ENCODE assay signal across 8 cellular contexts in genomic region chr12:93572712-93573551, GRCh38. TPM values are rescaled to one million over a fixed set of nuclear protein-coding genes. Genes with fewer than 3 reads are reported as not detected.
DNase-seq lines count a peak whose midpoint lies in the region; ATAC-seq and TF ChIP-seq lines count a peak whose summit lies in the region.

No MANE protein-coding gene starts in this region.

- no peaks in the 10 kb centered on the region for H3K9me3 ChIP-seq in T-helper 17 cell (ENCODE audit: control insufficient read depth, low read length, poor library complexity, severe bottlenecking)
- no peaks in the 10 kb centered on the region for H3K9me3 ChIP-seq in ectodermal cell (ENCODE audit: control insufficient read depth, low read length)
- no peaks in the 10 kb centered on the region for H3K9me3 ChIP-seq in mesenchymal stem cell (ENCODE audit: control insufficient read depth, low read length)
- no peaks in the 10 kb centered on the region for H3K9me3 ChIP-seq in testis

- 1% methylated on average over 75 of the region's 75 CpGs for whole genome bisulfite sequencing in ectodermal cell, 2 experiments
- 1% methylated on average over 75 of the region's 75 CpGs for WGBS in mesenchymal stem cell
- 1 to 4% methylated on average over 29 to 71 of the region's 75 CpGs for WGBS in testis, 2 donors

- no peak overlapping the region for H2BK15ac ChIP-seq in mesenchymal stem cell (ENCODE audit: low read depth, poor library complexity, severe bottlenecking)

- no peak overlapping the region for H2AFZ ChIP-seq in mesenchymal stem cell (ENCODE audit: low read depth, low read length)

- H3K27me3 ChIP-seq in GM06990 (replicated peaks; ENCODE audit: control insufficient read depth, insufficient read depth, low read length) = peaks cover 4% of the 10 kb centered on the region
- peaks cover 70% of the 10 kb centered on the region for H3K27me3 ChIP-seq in ectodermal cell (ENCODE audit: control insufficient read depth, insufficient read depth, low read length, poor library complexity, severe bottlenecking)
- peaks cover 0 to 13% of the 10 kb centered on the region in 2 experiments for H3K27me3 ChIP-seq in mesenchymal stem cell (ENCODE audit: control insufficient read depth in 1 of 2, insufficient read depth in 1 of 2, low read length in 2 of 2)
- no peaks in the 10 kb centered on the region for H3K27me3 ChIP-seq in testis

- no peak overlapping the region for H2AK5ac ChIP-seq in mesenchymal stem cell (ENCODE audit: low read length, severe bottlenecking)

- H3K36me3 ChIP-seq in GM06990 (ENCODE audit: control insufficient read depth, insufficient read depth, low read length) (no peaks in the 10 kb centered on the region), ectodermal cell (ENCODE audit: control insufficient read depth, insufficient read depth, low read length) (no peaks in the 10 kb centered on the region), mesenchymal stem cell (ENCODE audit: control insufficient read depth in 1 of 2, insufficient read depth in 2 of 2, low read depth in 1 of 2, low read length in 2 of 2) (peaks cover 0 to 11% of the 10 kb centered on the region in 2 experiments), testis (ENCODE audit: low read depth, missing control alignments) (no peaks in the 10 kb centered on the region)

- no peak overlapping the region for H3K4ac ChIP-seq in mesenchymal stem cell (ENCODE audit: low read depth in 1 of 2, low read length in 2 of 2)

- peaks cover 41% of the 10 kb centered on the region for H3K4me1 Mint-ChIP-seq in T-helper 17 cell

- H3K4me3 Mint-ChIP-seq in T-helper 17 cell = peak overlapping the region; percentile 97

- peak overlapping the region; percentile 81 for H3K4me2 ChIP-seq in mesenchymal stem cell (ENCODE audit: low read length, poor library complexity, severe bottlenecking)

- H3K27ac ChIP-seq in ectodermal cell (ENCODE audit: insufficient read depth, low read depth, low read length, poor library complexity, severe bottlenecking) (no peak overlapping the region), mesenchymal stem cell (ENCODE audit: low read length, poor library complexity, severe bottlenecking) (no peak overlapping the region), testis (peak overlapping the region; percentile 92 to 96)

- H3K27me3 Mint-ChIP-seq in T-helper 17 cell = no peaks in the 10 kb centered on the region

- peaks cover 20% of the 10 kb centered on the region for H3K4me1 ChIP-seq in ectodermal cell (ENCODE audit: control insufficient read depth, insufficient read depth, low read length)
- H3K4me1 ChIP-seq in mesenchymal stem cell (ENCODE audit: control insufficient read depth, insufficient read depth, low read depth, low read length) = peaks cover 32% of the 10 kb centered on the region
- H3K4me1 ChIP-seq in testis = no peaks in the 10 kb centered on the region

- intact Hi-C loops in testis (cut with DNase I; ENCODE audit: low total_unique reads) = loop anchor here (5.0 to 10.0 kb wide), 2 partner anchors 112 to 169 kb away; no protein-coding TSS in a partner anchor

- DNase-seq in GM06990 (ENCODE audit: extremely low read depth, insufficient read length) (peak; percentile 33), T-helper 17 cell (peak in 2 of 3 donors; percentile 12 to 21), mesenchymal stem cell (peak; percentile 51), testis (peak; percentile 43), cortex of kidney (lab: John Stamatoyannopoulos, UW) (no peak)

- no peak for TF ChIP-seq CTCF in GM06990 (IDR thresholded peaks at IDR 0.05; ENCODE audit: insufficient read depth, low read length, poor library complexity, severe bottlenecking)
- TF ChIP-seq CTCF in testis (IDR thresholded peaks at IDR 0.05) = no peak

- H3K27ac Mint-ChIP-seq in T-helper 17 cell = peak overlapping the region; percentile 85

- H4K91ac ChIP-seq in mesenchymal stem cell (ENCODE audit: low read length) = no peak overlapping the region

- H2BK5ac ChIP-seq in mesenchymal stem cell (ENCODE audit: low read depth, low read length, poor library complexity, severe bottlenecking) = no peak overlapping the region

- H3K23ac ChIP-seq in mesenchymal stem cell (ENCODE audit: low read length in 2 of 2) = peak overlapping the region; percentile 34 to 85

- H3K36me3 Mint-ChIP-seq in T-helper 17 cell (ENCODE audit: low read depth) = peaks cover 9% of the 10 kb centered on the region

- H3K18ac ChIP-seq in mesenchymal stem cell (ENCODE audit: low read depth in 1 of 2, low read length in 2 of 2) = no peak overlapping the region

- no peak overlapping the region for H2BK120ac ChIP-seq in mesenchymal stem cell (ENCODE audit: low read depth, low read length)

- no peak overlapping the region for H3K14ac ChIP-seq in mesenchymal stem cell (ENCODE audit: low read length in 2 of 2)

- peak overlapping the region; percentile 74 for H3K9ac ChIP-seq in mesenchymal stem cell (ENCODE audit: low read length)

- peaks cover 2% of the 10 kb centered on the region for H3K79me1 ChIP-seq in mesenchymal stem cell (replicated peaks; ENCODE audit: low read length, poor library complexity, severe bottlenecking)

- no peak for TF ChIP-seq POLR2A in testis (IDR thresholded peaks at IDR 0.05)

- H2BK12ac ChIP-seq in mesenchymal stem cell (ENCODE audit: low read length in 2 of 2) = no peak overlapping the region

- no peak for ATAC-seq in T-helper 17 cell
- ATAC-seq in GM18511 (IDR thresholded peaks at IDR 0.05; ENCODE audit: unreplicated experiment) = no peak
- no peak for ATAC-seq in HG03135 (IDR thresholded peaks at IDR 0.05; ENCODE audit: unreplicated experiment)

- H3K4me3 ChIP-seq in GM06990 (replicated peaks; ENCODE audit: low read depth, low read length) (peak overlapping the region; percentile 63), ectodermal cell (ENCODE audit: insufficient read depth, low read depth, low read length) (peak overlapping the region; percentile 69), mesenchymal stem cell (ENCODE audit: insufficient read depth in 1 of 2, low read depth in 1 of 2, low read length in 2 of 2) (peak overlapping the region; percentile 32 to 81), testis (peak overlapping the region; percentile 64 to 74)

- H4K8ac ChIP-seq in mesenchymal stem cell (ENCODE audit: low read length) = no peak overlapping the region

RNA-seq across cellular contexts. Expression of gene SOCS2, which starts 0.5 kb away (rescaled TPM):
- 10 to 100 TPM; 24.3 to 37.7 TPM for total RNA-seq in T-helper 17 cell
- 2.8 TPM for polyA plus RNA-seq in ectodermal cell (2013, experiment 1 of 4)
- polyA plus RNA-seq in ectodermal cell (2013, experiment 2 of 4) = 4.5 TPM
- polyA plus RNA-seq in ectodermal cell (2013, experiment 3 of 4) = 5.2 TPM
- polyA plus RNA-seq in ectodermal cell (2013, experiment 4 of 4) = 6.6 TPM
- 3.9 TPM for polyA plus RNA-seq in mesenchymal stem cell (2013, experiment 1 of 2)
- 3.0 TPM for polyA plus RNA-seq in mesenchymal stem cell (2013, experiment 2 of 2)
- total RNA-seq in testis = 10 to 100 TPM; 19.3 to 25.4 TPM
- polyA plus RNA-seq in testis (ENCODE audit: insufficient read depth, low read depth, low replicate concordance) = 24.1 TPM

Comparison
In these comparisons a context has a peak if more than half of its experiments do, and no peak if none do; other contexts are left out.
1. H3K27ac ChIP-seq: peak in testis (2 of 2); none in ectodermal cell (single experiment) and mesenchymal stem cell (single experiment).
2. Peak in every context shown above with its lines, with median percentiles within 50 percentile points of each other: H3K4me3 ChIP-seq.